ENCODE assay signal across 18 cellular contexts in the genomic region with DNA sequence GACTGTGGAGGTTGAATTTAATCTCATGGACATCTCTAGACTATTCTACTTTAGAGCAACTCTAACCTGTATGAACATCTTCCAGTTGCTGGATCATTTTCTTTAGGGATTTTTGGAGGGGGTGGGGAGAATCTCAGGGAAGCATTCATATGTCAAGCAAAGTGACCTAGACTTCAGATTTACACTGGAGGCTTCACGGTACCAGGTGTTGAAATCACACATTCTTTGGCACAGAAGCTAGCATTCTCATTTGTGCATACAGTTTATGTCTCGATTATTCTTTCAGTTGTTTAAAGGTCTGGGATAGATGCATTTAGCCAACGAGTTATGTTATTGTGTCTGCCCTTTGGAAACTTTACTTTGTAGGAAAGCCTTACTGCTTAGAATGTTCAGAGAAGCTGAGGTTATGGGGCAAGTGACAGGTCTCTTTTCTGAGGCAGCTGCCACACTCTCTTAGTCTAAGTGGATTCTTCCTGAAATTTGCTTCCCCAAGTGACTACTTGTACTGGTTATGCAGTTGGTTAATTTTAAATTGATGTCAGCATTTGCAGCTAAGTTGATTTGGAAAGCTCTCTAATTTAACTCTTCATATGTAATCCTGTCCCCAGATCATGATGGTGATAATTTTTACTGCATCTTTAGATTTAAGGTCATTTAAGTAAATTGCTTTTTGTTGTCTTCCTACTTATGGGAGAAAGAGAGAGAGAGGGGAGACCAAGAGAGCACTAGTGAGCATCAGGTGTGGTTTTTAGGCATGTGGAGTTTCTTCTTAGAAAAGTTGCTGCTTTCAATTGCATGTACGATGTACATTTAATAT.
"Had no signal": no experiment of that assay in that cellular context is flagged by ENCODE, and none has a peak within 500 bp of the region (broad histone marks: within the 10 kb centered on the region; RNA-seq: fewer than 3 reads in every experiment).

No MANE protein-coding gene starts in this region.

- H3K4me3 Mint-ChIP-seq: activated CD4-positive, alpha-beta T cell treated with anti-CD3 and anti-CD28 coated beads, Interleukin-2, amount 10 ng/mL, durations not matched to agents 24 days and 14 days; activated CD8-positive, alpha-beta T cell treated with anti-CD3 and anti-CD28 coated beads, Interleukin-2, amount 10 ng/mL, durations not matched to agents 7 days and 5 days; immature natural killer cell; natural killer cell treated with Interleukin-12 subunit alpha and Interleukin-12 subunit beta and Interleukin-15 and Interleukin-18, amount 100 ng/mL, for 72 hours had no signal

- H3K4me1 ChIP-seq: breast epithelium had no signal

- H3K9me3 ChIP-seq: breast epithelium had no signal

- H3K36me3 Mint-ChIP-seq: immature natural killer cell; natural killer cell treated with Interleukin-12 subunit alpha and Interleukin-12 subunit beta and Interleukin-15 and Interleukin-18, amount 100 ng/mL, for 72 hours had no signal

- H3K4me1 Mint-ChIP-seq: activated CD4-positive, alpha-beta T cell treated with anti-CD3 and anti-CD28 coated beads, Interleukin-2, amount 10 ng/mL, durations not matched to agents 24 days and 14 days; immature natural killer cell had no signal

- H3K4me3 ChIP-seq: breast epithelium had no signal

- H3K27ac Mint-ChIP-seq: activated CD4-positive, alpha-beta T cell treated with anti-CD3 and anti-CD28 coated beads, Interleukin-2, amount 10 ng/mL, durations not matched to agents 24 days and 14 days; activated CD8-positive, alpha-beta T cell treated with anti-CD3 and anti-CD28 coated beads, Interleukin-2, amount 10 ng/mL, durations not matched to agents 7 days and 5 days; immature natural killer cell; natural killer cell treated with Interleukin-12 subunit alpha and Interleukin-12 subunit beta and Interleukin-15 and Interleukin-18, amount 100 ng/mL, for 72 hours; progenitor cell of endocrine pancreas had no signal

- H3K27ac ChIP-seq: epithelial cell of prostate had no signal

- DNase-seq: activated CD4-positive, alpha-beta T cell treated with anti-CD3 and anti-CD28 coated beads, Interleukin-2, amount 10 ng/mL, durations not matched to agents 24 days and 14 days; activated CD4-positive, CD25-positive, alpha-beta regulatory T cell; activated CD8-positive, alpha-beta memory T cell treated with anti-CD3 and anti-CD28 coated beads, Interleukin-2, amount 50 U/mL, for 4 hours; activated CD8-positive, alpha-beta T cell treated with anti-CD3 and anti-CD28 coated beads, Interleukin-2, amount 10 ng/mL, durations not matched to agents 7 days and 5 days; activated naive CD4-positive, alpha-beta T cell; aorta; foreskin melanocyte; head of caudate nucleus; immature natural killer cell; mammary epithelial cell; occipital lobe; stimulated activated CD4-positive, alpha-beta T cell treated with anti-CD3 and anti-CD28 coated beads, Interleukin-12 subunit alpha, Interleukin-12 subunit beta, amount 100 ng/mL, for 4 hours; stimulated activated CD4-positive, alpha-beta T cell treated with anti-CD3 and anti-CD28 coated beads, Interleukin-2, amount 100 ng/mL, for 24 hours; SW 1271 had no signal

- H3K36me3 ChIP-seq: breast epithelium had no signal

- H3K27me3 ChIP-seq: breast epithelium had no signal

- H3K9me3 Mint-ChIP-seq: activated CD4-positive, alpha-beta T cell treated with anti-CD3 and anti-CD28 coated beads, Interleukin-2, amount 10 ng/mL, durations not matched to agents 24 days and 14 days; immature natural killer cell; natural killer cell treated with Interleukin-12 subunit alpha and Interleukin-12 subunit beta and Interleukin-15 and Interleukin-18, amount 100 ng/mL, for 72 hours had no signal

- H3K27me3 Mint-ChIP-seq: activated CD4-positive, alpha-beta T cell treated with anti-CD3 and anti-CD28 coated beads, Interleukin-2, amount 10 ng/mL, durations not matched to agents 24 days and 14 days; natural killer cell treated with Interleukin-12 subunit alpha and Interleukin-12 subunit beta and Interleukin-15 and Interleukin-18, amount 100 ng/mL, for 72 hours; progenitor cell of endocrine pancreas had no signal
